Comparison of ENCODE assay signal across 14 cellular contexts in genomic region chr18:37698508-37699035, GRCh38.
DNase-seq lines count a peak whose midpoint lies in the region; ATAC-seq and TF ChIP-seq lines count a peak whose summit lies in the region.
"Had no signal": no experiment of that assay in that cellular context is flagged by ENCODE, and none has a peak within 500 bp of the region (broad histone marks: within the 10 kb centered on the region; RNA-seq: fewer than 3 reads in every experiment).

No MANE protein-coding gene starts in this region.

- DNase-seq in cardiac septum (ENCODE audit: low spot score): peak; percentile 27
- DNase-seq in Right ventricle myocardium superior: no peak
- peak; percentile 16 for DNase-seq in NCI-H526 treated with DMSO at 0.1 percent for 48 hours (lab: John Stamatoyannopoulos, UW)
- DNase-seq in iPS DF 19.7 (ENCODE audit: low read depth, low spot score): peak; percentile 54
- no peak for DNase-seq in SHP77 (lab: John Stamatoyannopoulos, UW)
- DNase-seq in T1000 (lab: John Stamatoyannopoulos, UW): no peak
- DNase-seq in prostate gland (ENCODE audit: low spot score): no peak
- DNase-seq: CD8-positive, alpha-beta memory T cell; EL; HCEC 1CT; NCI-H1105 treated with DMSO at 0.1 percent for 48 hours; NCI-H2227 treated with DMSO at 0.1 percent for 48 hours; PC-9 had no signal

- H3K27me3 ChIP-seq in prostate gland (replicated peaks; ENCODE audit: insufficient read depth): no peaks in the 10 kb centered on the region
- H3K27me3 ChIP-seq: BLaER1 treated with 17β-estradiol and CSF1 and Interleukin-3, amounts not matched to agents 10 nM and 100 nM had no signal

- ATAC-seq in Right ventricle myocardium superior (ENCODE audit: poor library complexity): no peak

- H3K9me3 ChIP-seq in prostate gland: no peaks in the 10 kb centered on the region

- no peak overlapping the region for H3K27ac ChIP-seq in prostate gland
- H3K27ac ChIP-seq: BLaER1 treated with 17β-estradiol and CSF1 and Interleukin-3, amounts not matched to agents 10 nM and 100 nM; PC-9 had no signal

- no peak for TF ChIP-seq CTCF in prostate gland (IDR thresholded peaks at IDR 0.05)

- TF ChIP-seq POLR2A in prostate gland (IDR thresholded peaks at IDR 0.05): no peak

- H3K36me3 ChIP-seq in prostate gland: no peaks in the 10 kb centered on the region
- H3K36me3 ChIP-seq: BLaER1 treated with 17β-estradiol and CSF1 and Interleukin-3, amounts not matched to agents 10 nM and 100 nM had no signal

- H3K4me3 ChIP-seq in prostate gland: no peak overlapping the region
- H3K4me3 ChIP-seq: BLaER1 treated with 17β-estradiol and CSF1 and Interleukin-3, amounts not matched to agents 10 nM and 100 nM; PC-9 had no signal

- 29% methylated on average over 3 of the region's 3 CpGs for WGBS in prostate gland

- no peaks in the 10 kb centered on the region for H3K4me1 ChIP-seq in prostate gland (replicated peaks)

- intact Hi-C loops in cardiac septum (cut with DNase I) (no loop called here), Right ventricle myocardium superior (cut with DNase I) (no loop called here), prostate gland (cut with DNase I) (no loop called here)

Comparison
In these comparisons a context has a peak if more than half of its experiments do, and no peak if none do; other contexts are left out.
1. DNase-seq: peak in cardiac septum (single experiment), NCI-H526 treated with DMSO at 0.1 percent for 48 hours (single experiment) and iPS DF 19.7 (single experiment); none in Right ventricle myocardium superior (single experiment), SHP77 (0 of 2), T1000 (single experiment) and prostate gland (single experiment).